Comparison of ENCODE assay signal across 8 cellular contexts in genomic region chr18:74147779-74148542, GRCh38. TPM values are rescaled to one million over a fixed set of nuclear protein-coding genes. Genes with fewer than 3 reads are reported as not detected.
DNase-seq lines count a peak whose midpoint lies in the region; ATAC-seq and TF ChIP-seq lines count a peak whose summit lies in the region.

A gene with protein sequence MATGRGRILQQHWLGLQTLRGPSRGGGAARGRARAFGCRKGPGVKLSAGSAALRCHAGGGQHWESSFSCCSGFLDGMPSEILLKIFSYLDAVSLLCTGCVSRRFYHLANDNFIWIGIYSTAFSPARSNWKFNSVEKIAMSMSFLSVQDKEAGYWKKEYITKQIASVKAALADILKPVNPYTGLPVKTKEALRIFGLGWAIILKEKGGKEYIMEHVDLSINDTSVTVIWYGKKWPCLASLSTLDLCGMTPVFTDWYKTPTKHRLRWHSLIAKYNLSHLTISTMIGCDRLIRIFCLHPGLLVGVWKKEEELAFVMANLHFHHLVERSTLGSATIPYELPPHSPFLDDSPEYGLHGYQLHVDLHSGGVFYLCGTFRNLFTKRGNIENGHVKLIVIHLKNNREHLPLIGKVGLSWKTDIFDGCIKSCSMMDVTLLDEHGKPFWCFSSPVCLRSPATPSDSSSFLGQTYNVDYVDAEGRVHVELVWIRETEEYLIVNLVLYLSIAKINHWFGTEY (minus strand): TSS chr18:74147834. CDS start chr18:74147785, 49 bp downstream.
A gene with protein sequence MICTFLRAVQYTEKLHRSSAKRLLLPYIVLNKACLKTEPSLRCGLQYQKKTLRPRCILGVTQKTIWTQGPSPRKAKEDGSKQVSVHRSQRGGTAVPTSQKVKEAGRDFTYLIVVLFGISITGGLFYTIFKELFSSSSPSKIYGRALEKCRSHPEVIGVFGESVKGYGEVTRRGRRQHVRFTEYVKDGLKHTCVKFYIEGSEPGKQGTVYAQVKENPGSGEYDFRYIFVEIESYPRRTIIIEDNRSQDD (plus strand): TSS chr18:74148523. CDS start chr18:74148809, 286 bp downstream.

- H3K27ac ChIP-seq in SU-DHL-6 (ENCODE audit: low read depth, low read length), result peak within 1 kb of the TSS; percentile 99
- H3K27ac ChIP-seq in thymus (ENCODE audit: low read depth), result peak within 1 kb of the TSS; percentile 94

- ATAC-seq in HG02763 (IDR thresholded peaks at IDR 0.05; ENCODE audit: unreplicated experiment) (peak; percentile 92), Right ventricle myocardium inferior (peak; percentile 97)
- ATAC-seq in activated naive CD8-positive, alpha-beta T cell treated with anti-CD3 and anti-CD28 coated beads, Interleukin-2, amount 50 U/mL, for 24 hours, result peak; percentile 90

- intact Hi-C loops in Right ventricle myocardium inferior (cut with DNase I), result loop anchor here (2.0 to 5.0 kb wide), 2 partner anchors 349 to 449 kb away; partner anchors contain the start of genes CNDP2 and ZNF407

- H3K4me3 ChIP-seq in GM12875 (ENCODE audit: low read depth, low read length) (peak within 1 kb of the TSS; percentile 62), SU-DHL-6 (ENCODE audit: insufficient read depth, low read length, poor library complexity, severe bottlenecking) (peak within 1 kb of the TSS; percentile 93), thymus (ENCODE audit: low read length) (peak within 1 kb of the TSS; percentile 61)

- H3K4me1 ChIP-seq in thymus (ENCODE audit: control insufficient read depth, insufficient read depth, low read length), result peaks cover 10% of the 10 kb centered on the region

- no peaks in the 10 kb centered on the region for H3K36me3 ChIP-seq in SU-DHL-6 (ENCODE audit: low read length)
- peaks cover 7% of the 10 kb centered on the region for H3K36me3 ChIP-seq in thymus (ENCODE audit: control insufficient read depth, insufficient read depth)

- H3K79me2 ChIP-seq in SU-DHL-6 (ENCODE audit: insufficient read depth, low read length), result peaks cover 46% of the 10 kb centered on the region

- TF ChIP-seq CTCF in GM12875 (IDR thresholded peaks at IDR 0.05; ENCODE audit: borderline replicate concordance, insufficient read depth, low read depth, low read length), result no peak
- no peak for TF ChIP-seq CTCF in SU-DHL-6 (IDR thresholded peaks at IDR 0.05; ENCODE audit: insufficient read depth, low read length, poor library complexity, severe bottlenecking)
- TF ChIP-seq CTCF in osteocyte (IDR thresholded peaks at IDR 0.05), result no peak

- peaks cover 4% of the 10 kb centered on the region for H3K27me3 Mint-ChIP-seq in activated naive CD8-positive, alpha-beta T cell treated with anti-CD3 and anti-CD28 coated beads, Interleukin-2, amount 50 U/mL, for 24 hours
- no peaks in the 10 kb centered on the region for H3K27me3 Mint-ChIP-seq in osteocyte (ENCODE audit: unreplicated experiment)

- H3K4me3 Mint-ChIP-seq in activated naive CD8-positive, alpha-beta T cell treated with anti-CD3 and anti-CD28 coated beads, Interleukin-2, amount 50 U/mL, for 24 hours, result peak within 1 kb of the TSS; percentile 98
- H3K4me3 Mint-ChIP-seq in osteocyte (ENCODE audit: unreplicated experiment), result peak within 1 kb of the TSS; percentile 91

- peaks cover 8% of the 10 kb centered on the region for H3F3A ChIP-seq in SU-DHL-6 (ENCODE audit: insufficient read depth)

- H3K4me2 ChIP-seq in SU-DHL-6 (ENCODE audit: low read depth, low read length, poor library complexity, severe bottlenecking), result peak within 1 kb of the TSS; percentile 100

- WGBS in thymus, result under 1% methylated on average over 58 of the region's 58 CpGs

- peak; percentile 93 to 100 (median 100) for DNase-seq in NCI-H1417 (lab: John Stamatoyannopoulos, UW)
- DNase-seq in activated naive CD8-positive, alpha-beta T cell treated with anti-CD3 and anti-CD28 coated beads, Interleukin-2, amount 50 U/mL, for 24 hours, result peak; percentile 98
- DNase-seq in Right ventricle myocardium inferior (ENCODE audit: missing footprints), result peak; percentile 98
- peak; percentile 98 for DNase-seq in osteocyte (ENCODE audit: extremely low spot score, unreplicated experiment)

- no peaks in the 10 kb centered on the region for H3K9me2 ChIP-seq in SU-DHL-6 (replicated peaks; ENCODE audit: insufficient read depth, low read length)

- H2AFZ ChIP-seq in SU-DHL-6 (ENCODE audit: low read depth, low read length, severe bottlenecking), result peak within 1 kb of the TSS; percentile 94

- H3K9me3 ChIP-seq in SU-DHL-6 (ENCODE audit: insufficient read depth, low read length), result no peaks in the 10 kb centered on the region
- no peaks in the 10 kb centered on the region for H3K9me3 ChIP-seq in thymus (ENCODE audit: control insufficient read depth)

- no peaks in the 10 kb centered on the region for H4K20me1 ChIP-seq in SU-DHL-6 (ENCODE audit: low read depth, low read length)

- peaks cover 44% of the 10 kb centered on the region for H3K36me3 Mint-ChIP-seq in activated naive CD8-positive, alpha-beta T cell treated with anti-CD3 and anti-CD28 coated beads, Interleukin-2, amount 50 U/mL, for 24 hours (ENCODE audit: low read depth)
- no peaks in the 10 kb centered on the region for H3K36me3 Mint-ChIP-seq in osteocyte (ENCODE audit: unreplicated experiment)

- H3K9me3 Mint-ChIP-seq in activated naive CD8-positive, alpha-beta T cell treated with anti-CD3 and anti-CD28 coated beads, Interleukin-2, amount 50 U/mL, for 24 hours, result no peaks in the 10 kb centered on the region
- no peaks in the 10 kb centered on the region for H3K9me3 Mint-ChIP-seq in osteocyte (ENCODE audit: unreplicated experiment)

- no peaks in the 10 kb centered on the region for H3K27me3 ChIP-seq in SU-DHL-6 (ENCODE audit: low read length)
- peaks cover 2% of the 10 kb centered on the region for H3K27me3 ChIP-seq in thymus (ENCODE audit: control insufficient read depth, insufficient read depth)

- H3K4me1 Mint-ChIP-seq in activated naive CD8-positive, alpha-beta T cell treated with anti-CD3 and anti-CD28 coated beads, Interleukin-2, amount 50 U/mL, for 24 hours, result peaks cover 55% of the 10 kb centered on the region
- H3K4me1 Mint-ChIP-seq in osteocyte (ENCODE audit: unreplicated experiment), result peaks cover 30% of the 10 kb centered on the region

- H3K27ac Mint-ChIP-seq in activated naive CD8-positive, alpha-beta T cell treated with anti-CD3 and anti-CD28 coated beads, Interleukin-2, amount 50 U/mL, for 24 hours, result peak within 1 kb of the TSS; percentile 98
- peak within 1 kb of the TSS; percentile 91 for H3K27ac Mint-ChIP-seq in osteocyte (ENCODE audit: unreplicated experiment)

- peak within 1 kb of the TSS; percentile 97 for H3K9ac ChIP-seq in SU-DHL-6 (ENCODE audit: low read length)

RNA-seq across cellular contexts. Expression of the first gene that starts in this region (rescaled TPM):
- total RNA-seq in Right ventricle myocardium inferior, result not detected
- total RNA-seq in osteocyte, result 0.73 and 0.86 TPM in 2 replicates
- polyA plus RNA-seq in thymus, result 9.5 TPM

RNA-seq across cellular contexts. Expression of the second gene that starts in this region (rescaled TPM):
- total RNA-seq in Right ventricle myocardium inferior (151 TPM), osteocyte (22.0 and 23.3 TPM in 2 replicates)
- 19.7 TPM for polyA plus RNA-seq in thymus

Comparison
In these comparisons a context has a peak if more than half of its experiments do, and no peak if none do; other contexts are left out.
1. Peak in every context shown above with its lines: DNase-seq, ATAC-seq, H3K4me3 ChIP-seq and H3K27ac ChIP-seq.